ENCODE assay signal across 8 cellular contexts in the genomic region with DNA sequence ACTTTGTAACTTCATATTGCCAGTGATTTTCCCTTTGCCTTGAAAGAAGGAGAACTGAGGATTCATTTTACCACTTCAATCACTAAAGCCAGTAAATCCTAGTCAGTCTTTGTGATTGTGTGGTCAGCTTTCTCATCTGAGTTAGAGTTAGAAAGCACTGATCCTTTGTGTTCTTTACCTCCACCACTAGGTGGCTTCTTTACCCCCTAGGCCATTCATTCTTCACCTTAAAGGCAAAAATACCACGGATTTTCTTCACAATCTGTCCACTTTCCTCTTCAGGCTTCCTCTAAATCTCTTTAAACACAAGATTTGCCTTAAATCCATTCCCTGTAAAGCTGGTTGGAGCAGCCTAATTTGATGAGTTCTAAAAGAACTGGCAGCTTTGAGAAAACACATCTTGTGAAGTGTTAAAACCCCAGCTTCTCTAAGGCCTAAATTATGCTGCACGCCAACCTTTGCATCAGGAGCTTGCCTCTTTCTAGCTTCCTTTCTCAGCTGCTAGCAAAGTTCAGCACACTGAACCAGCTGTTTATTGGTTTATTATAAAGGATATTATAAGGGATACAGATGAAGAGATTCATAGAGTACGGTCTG. TPM values are rescaled to one million over a fixed set of nuclear protein-coding genes. Genes with fewer than 3 reads are reported as not detected.
DNase-seq lines count a peak whose midpoint lies in the region; ATAC-seq and TF ChIP-seq lines count a peak whose summit lies in the region.

No MANE protein-coding gene starts in this region.

- no peaks in the 10 kb centered on the region for H3K79me2 ChIP-seq in neural cell (replicated peaks; ENCODE audit: insufficient read depth, low read length)

- ATAC-seq in heart left ventricle, result no peak
- ATAC-seq in Right ventricle myocardium superior (ENCODE audit: poor library complexity), result no peak
- no peak for ATAC-seq in HG03196 (IDR thresholded peaks at IDR 0.05; ENCODE audit: unreplicated experiment)
- ATAC-seq in HG03342 (IDR thresholded peaks at IDR 0.05; ENCODE audit: unreplicated experiment), result no peak
- ATAC-seq in GM21526 (IDR thresholded peaks at IDR 0.05; ENCODE audit: low FRiP score, unreplicated experiment), result no peak

- H3K4me3 ChIP-seq in heart left ventricle (no peak overlapping the region), cardiac fibroblast (replicated peaks in 1 of 2; ENCODE audit: low read depth in 2 of 2, low read length in 2 of 2) (no peak overlapping the region), neural cell (ENCODE audit: low read length) (no peak overlapping the region)

- no peaks in the 10 kb centered on the region for H3K9me3 ChIP-seq in heart left ventricle
- no peaks in the 10 kb centered on the region for H3K9me3 ChIP-seq in neural cell (ENCODE audit: low read length)

- H3K9me2 ChIP-seq in neural cell (ENCODE audit: insufficient read depth, low read length), result no peaks in the 10 kb centered on the region

- peaks cover 0 to 99% (median 92%) of the 10 kb centered on the region in 9 donors for H3K36me3 ChIP-seq in heart left ventricle
- H3K36me3 ChIP-seq in neural cell (ENCODE audit: insufficient read depth, low read length), result peaks cover 1% of the 10 kb centered on the region

- H4K20me1 ChIP-seq in neural cell (ENCODE audit: insufficient read depth), result no peaks in the 10 kb centered on the region

- 68 to 70% (median 69%) methylated on average over 3 of the region's 3 CpGs for WGBS in heart left ventricle, 4 donors

- peak; percentile 41 for TF ChIP-seq RAD21 in neural cell (conservative IDR thresholded peaks at IDR 0.05)

- no peak for TF ChIP-seq EP300 in neural cell (conservative IDR thresholded peaks at IDR 0.05; ENCODE audit: poor library complexity, severe bottlenecking)

- TF ChIP-seq CTCF in heart left ventricle (IDR thresholded peaks at IDR 0.05) (peak in 11 of 12 donors; percentile 19 to 48 (median 40)), cardiac fibroblast (IDR thresholded peaks at IDR 0.05; ENCODE audit: low read depth, low read length) (peak; percentile 71), neural cell (IDR thresholded peaks at IDR 0.05; ENCODE audit: poor library complexity, severe bottlenecking) (peak; percentile 61)

- H3F3A ChIP-seq in neural cell (ENCODE audit: insufficient read depth, low read length, poor library complexity, severe bottlenecking), result no peaks in the 10 kb centered on the region

- H2AFZ ChIP-seq in neural cell (ENCODE audit: low read depth, low read length), result no peak overlapping the region

- TF ChIP-seq POLR2A in heart left ventricle (IDR thresholded peaks at IDR 0.05), result no peak

- H3K9ac ChIP-seq in neural cell (ENCODE audit: low read length), result no peak overlapping the region

- intact Hi-C loops in heart left ventricle (cut with DNase I) (loop anchor here in 3 of 10 donors (5.0 to 10.0 kb wide), 2 partner anchors 279 to 281 kb away; no protein-coding TSS in a partner anchor), Right ventricle myocardium superior (cut with DNase I) (no loop called here)

- H3K27ac ChIP-seq in heart left ventricle (no peak overlapping the region), neural cell (ENCODE audit: low read length) (no peak overlapping the region)

- no peak overlapping the region for H3K4me2 ChIP-seq in neural cell (ENCODE audit: low read length)

- H3K4me1 ChIP-seq in heart left ventricle, result no peaks in the 10 kb centered on the region

- no peaks in the 10 kb centered on the region for H3K27me3 ChIP-seq in heart left ventricle
- no peaks in the 10 kb centered on the region for H3K27me3 ChIP-seq in neural cell (ENCODE audit: insufficient read depth, low read depth, low read length)

- DNase-seq in heart left ventricle, result no peak
- DNase-seq in Right ventricle myocardium superior, result no peak
- DNase-seq in M059J (ENCODE audit: low read depth), result peak; percentile 41
- peak; percentile 42 to 47 for DNase-seq in cardiac fibroblast (ENCODE audit: low read depth in 2 of 2)

TF ChIP-seq in neural cell, 6 proteins besides CTCF, POLR2A, EP300 and RAD21:
- TF ChIP-seq SMC3 (conservative IDR thresholded peaks at IDR 0.05; ENCODE audit: poor library complexity) (peak; percentile 63), MXI1 (conservative IDR thresholded peaks at IDR 0.05; ENCODE audit: poor library complexity, severe bottlenecking) (no peak), TAF1 (IDR thresholded peaks at IDR 0.05; ENCODE audit: low read depth) (no peak), POLR2AphosphoS5 (IDR thresholded peaks at IDR 0.05) (no peak)
- TF ChIP-seq, protein P1, sequence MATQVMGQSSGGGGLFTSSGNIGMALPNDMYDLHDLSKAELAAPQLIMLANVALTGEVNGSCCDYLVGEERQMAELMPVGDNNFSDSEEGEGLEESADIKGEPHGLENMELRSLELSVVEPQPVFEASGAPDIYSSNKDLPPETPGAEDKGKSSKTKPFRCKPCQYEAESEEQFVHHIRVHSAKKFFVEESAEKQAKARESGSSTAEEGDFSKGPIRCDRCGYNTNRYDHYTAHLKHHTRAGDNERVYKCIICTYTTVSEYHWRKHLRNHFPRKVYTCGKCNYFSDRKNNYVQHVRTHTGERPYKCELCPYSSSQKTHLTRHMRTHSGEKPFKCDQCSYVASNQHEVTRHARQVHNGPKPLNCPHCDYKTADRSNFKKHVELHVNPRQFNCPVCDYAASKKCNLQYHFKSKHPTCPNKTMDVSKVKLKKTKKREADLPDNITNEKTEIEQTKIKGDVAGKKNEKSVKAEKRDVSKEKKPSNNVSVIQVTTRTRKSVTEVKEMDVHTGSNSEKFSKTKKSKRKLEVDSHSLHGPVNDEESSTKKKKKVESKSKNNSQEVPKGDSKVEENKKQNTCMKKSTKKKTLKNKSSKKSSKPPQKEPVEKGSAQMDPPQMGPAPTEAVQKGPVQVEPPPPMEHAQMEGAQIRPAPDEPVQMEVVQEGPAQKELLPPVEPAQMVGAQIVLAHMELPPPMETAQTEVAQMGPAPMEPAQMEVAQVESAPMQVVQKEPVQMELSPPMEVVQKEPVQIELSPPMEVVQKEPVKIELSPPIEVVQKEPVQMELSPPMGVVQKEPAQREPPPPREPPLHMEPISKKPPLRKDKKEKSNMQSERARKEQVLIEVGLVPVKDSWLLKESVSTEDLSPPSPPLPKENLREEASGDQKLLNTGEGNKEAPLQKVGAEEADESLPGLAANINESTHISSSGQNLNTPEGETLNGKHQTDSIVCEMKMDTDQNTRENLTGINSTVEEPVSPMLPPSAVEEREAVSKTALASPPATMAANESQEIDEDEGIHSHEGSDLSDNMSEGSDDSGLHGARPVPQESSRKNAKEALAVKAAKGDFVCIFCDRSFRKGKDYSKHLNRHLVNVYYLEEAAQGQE (IDR thresholded peaks at IDR 0.05; ENCODE audit: borderline replicate concordance), result no peak

RNA-seq across cellular contexts. Expression of a gene that starts 20.4 kb away (rescaled TPM):
- total RNA-seq in heart left ventricle (10 to 100 TPM; 14.9 to 18.3 (median 17.6) TPM), Right ventricle myocardium superior (12.8 TPM)
- polyA plus RNA-seq in heart left ventricle (10 to 100 TPM in 1 of 2 donors, 1 to 10 TPM in 1; 9.9 to 13.9 TPM), neural cell (72.9 and 83.7 TPM in 2 replicates)
- total RNA-seq in M059J (2014; rRNA removed; shearing (Covaris generic)), result 7.3 and 10.4 TPM in 2 replicates
- polyA minus RNA-seq in neural cell, result 104 and 120 TPM in 2 replicates

Comparison
In these comparisons a context has a peak if more than half of its experiments do, and no peak if none do; other contexts are left out.
1. DNase-seq: peak in M059J (single experiment) and cardiac fibroblast (2 of 2); none in heart left ventricle (0 of 5) and Right ventricle myocardium superior (single experiment).
2. Peak in every context shown above with its lines, with median percentiles within 50 percentile points of each other: CTCF ChIP-seq.